In genomic region chr20:41138217-41138526, GRCh38 we compare ENCODE assay signal across 1 cellular context.
TF ChIP-seq lines count a peak whose summit lies in the region.

No MANE protein-coding gene starts in this region.

TF ChIP-seq in HepG2, 621 proteins besides CTCF, POLR2A, EP300 and RAD21 (continued from another document):
- no peak for TF ChIP-seq ZBTB49 (CRISPR knock-in tag; IDR thresholded peaks at IDR 0.05; ENCODE audit: borderline replicate concordance)
- 0 out of 2 replicates have a peak, but pooled peaks have one; percentile 3 for TF ChIP-seq KMT2B (CRISPR knock-in tag; IDR thresholded peaks at IDR 0.05)
- no peak for TF ChIP-seq BRF2 (CRISPR knock-in tag; IDR thresholded peaks at IDR 0.05)
